ENCODE assay signal across 19 cellular contexts in genomic region chr20:40502431-40502992, GRCh38.
DNase-seq lines count a peak whose midpoint lies in the region; ATAC-seq and TF ChIP-seq lines count a peak whose summit lies in the region.
"Had no signal": no experiment of that assay in that cellular context is flagged by ENCODE, and none has a peak within 500 bp of the region (broad histone marks: within the 10 kb centered on the region; RNA-seq: fewer than 3 reads in every experiment).

No MANE protein-coding gene starts in this region.

- H3K9me3 ChIP-seq in left ventricle myocardium inferior (replicated peaks) = no peaks in the 10 kb centered on the region
- H3K9me3 ChIP-seq: A549, HAP-1 had no signal

- H3K36me3 ChIP-seq in left ventricle myocardium inferior = no peaks in the 10 kb centered on the region
- H3K36me3 ChIP-seq: BE2C, HAP-1 had no signal

- H3K27ac Mint-ChIP-seq in neural crest cell (ENCODE audit: unreplicated experiment) = no peak overlapping the region
- no peak overlapping the region for H3K27ac Mint-ChIP-seq in T-helper 2 cell treated with Interferon-gamma antibody and Interleukin-4, amounts not matched to agents 5 μg/mL and 100 μg/mL, for 36 hours
- H3K27ac Mint-ChIP-seq: CD8-positive, alpha-beta T cell; HFFc6 had no signal

- peaks cover 17% of the 10 kb centered on the region for H3K4me1 Mint-ChIP-seq in neural crest cell
- H3K4me1 Mint-ChIP-seq in T-helper 2 cell treated with Interferon-gamma antibody and Interleukin-4, amounts not matched to agents 5 μg/mL and 100 μg/mL, for 36 hours (ENCODE audit: low read depth) = peaks cover 2% of the 10 kb centered on the region

- peaks cover 14% of the 10 kb centered on the region for H3K27me3 ChIP-seq in left ventricle myocardium inferior (ENCODE audit: low read depth)
- H3K27me3 ChIP-seq: BE2C had no signal

- H3K4me3 ChIP-seq in left ventricle myocardium inferior = no peak overlapping the region
- H3K4me3 ChIP-seq: A549, HAP-1 had no signal

- no peaks in the 10 kb centered on the region for H3K36me3 Mint-ChIP-seq in neural crest cell (ENCODE audit: low read depth)
- H3K36me3 Mint-ChIP-seq in T-helper 2 cell treated with Interferon-gamma antibody and Interleukin-4, amounts not matched to agents 5 μg/mL and 100 μg/mL, for 36 hours (ENCODE audit: low read depth) = no peaks in the 10 kb centered on the region
- H3K36me3 Mint-ChIP-seq: CD8-positive, alpha-beta T cell had no signal

- intact Hi-C loops in left ventricle myocardium inferior (cut with micrococcal nuclease) = no loop called here

- DNase-seq in astrocyte of the hippocampus (ENCODE audit: low read depth, low spot score) (peak; percentile 12), left kidney (ENCODE audit: low read depth, low spot score) (peak; percentile 61), neural crest cell (ENCODE audit: low read depth, low spot score) (no peak), retina (peak; percentile 93), GF-D8 (lab: John Stamatoyannopoulos, UW) (no peak), left ventricle myocardium inferior (no peak)
- DNase-seq in T-helper 2 cell treated with Interferon-gamma antibody and Interleukin-4, amounts not matched to agents 5 μg/mL and 100 μg/mL, for 36 hours (ENCODE audit: low spot score) = no peak
- DNase-seq: BE2C; CD8-positive, alpha-beta T cell; COR-L47; DMS153; DND-41; GDM1; HFFc6 had no signal

- ATAC-seq in HG03159 (IDR thresholded peaks at IDR 0.05; ENCODE audit: unreplicated experiment) = no peak
- ATAC-seq: A549; CD8-positive, alpha-beta T cell; HepG2 had no signal

- peaks cover 5% of the 10 kb centered on the region for H3K27me3 Mint-ChIP-seq in neural crest cell (ENCODE audit: low read depth)
- no peaks in the 10 kb centered on the region for H3K27me3 Mint-ChIP-seq in T-helper 2 cell treated with Interferon-gamma antibody and Interleukin-4, amounts not matched to agents 5 μg/mL and 100 μg/mL, for 36 hours (ENCODE audit: low read depth)

- TF ChIP-seq CTCF in neural crest cell (conservative IDR thresholded peaks at IDR 0.05) (no peak), left ventricle myocardium inferior (IDR thresholded peaks at IDR 0.05; ENCODE audit: borderline replicate concordance) (no peak)

- no peaks in the 10 kb centered on the region for H3K9me3 Mint-ChIP-seq in neural crest cell
- no peaks in the 10 kb centered on the region for H3K9me3 Mint-ChIP-seq in T-helper 2 cell treated with Interferon-gamma antibody and Interleukin-4, amounts not matched to agents 5 μg/mL and 100 μg/mL, for 36 hours

- no peaks in the 10 kb centered on the region for H3K4me1 ChIP-seq in left ventricle myocardium inferior
- H3K4me1 ChIP-seq: BE2C, HAP-1 had no signal

- H3K27ac ChIP-seq in left ventricle myocardium inferior (replicated peaks) = no peak overlapping the region
- H3K27ac ChIP-seq: A549 had no signal

- peak overlapping the region; percentile 14 for H3K4me3 Mint-ChIP-seq in neural crest cell
- H3K4me3 Mint-ChIP-seq in T-helper 2 cell treated with Interferon-gamma antibody and Interleukin-4, amounts not matched to agents 5 μg/mL and 100 μg/mL, for 36 hours = no peak overlapping the region
- H3K4me3 Mint-ChIP-seq: CD14-positive monocyte; CD8-positive, alpha-beta T cell; HFFc6 had no signal

Comparison
In these comparisons a context has a peak if more than half of its experiments do, and no peak if none do; other contexts are left out.
1. DNase-seq: peak in astrocyte of the hippocampus (single experiment), left kidney (single experiment) and retina (single experiment); none in neural crest cell (single experiment), GF-D8 (single experiment), left ventricle myocardium inferior (single experiment) and T-helper 2 cell treated with Interferon-gamma antibody and Interleukin-4, amounts not matched to agents 5 μg/mL and 100 μg/mL, for 36 hours (single experiment).